ENCODE assay signal across 8 cellular contexts in genomic region chr20:36932067-36932466, GRCh38. TPM values are rescaled to one million over a fixed set of nuclear protein-coding genes. Genes with fewer than 3 reads are reported as not detected.
DNase-seq lines count a peak whose midpoint lies in the region; ATAC-seq and TF ChIP-seq lines count a peak whose summit lies in the region.
"Not testable (repeated sequence)": the region's sequence is repeated elsewhere in the genome, so short reads cannot be mapped to it uniquely, and the experiment has no call there.

No MANE protein-coding gene starts in this region.

- TF ChIP-seq EP300 in esophagus muscularis mucosa (IDR thresholded peaks at IDR 0.05): not testable (repeated sequence)

- H3K4me1 Mint-ChIP-seq in CD4-positive, alpha-beta memory T cell: peaks cover 24 to 73% (median 51%) of the 10 kb centered on the region in 4 donors
- H3K4me1 Mint-ChIP-seq in activated CD4-positive, alpha-beta T cell treated with anti-CD3 and anti-CD28 coated beads for 36 hours: peaks cover 51% of the 10 kb centered on the region
- peaks cover 52% of the 10 kb centered on the region for H3K4me1 Mint-ChIP-seq in activated T-cell treated with anti-CD3 and anti-CD28 coated beads, Interleukin-2, amount 50 U/mL, for 24 hours (ENCODE audit: low read depth)

- H3K9me3 ChIP-seq in CD4-positive, alpha-beta memory T cell (ENCODE audit: control insufficient read depth in 1 of 2, low read length in 2 of 2); esophagus muscularis mucosa; spleen; upper lobe of right lung: not testable (repeated sequence)

- not testable (repeated sequence) for H3K27ac ChIP-seq in CD4-positive, alpha-beta memory T cell (ENCODE audit: low read depth, low read length)
- H3K27ac ChIP-seq in esophagus muscularis mucosa (replicated peaks in 1 of 4) (peak overlapping the region; percentile 26 to 56 (median 34)), spleen (peak overlapping the region in 7 of 8 donors; percentile 29 to 88 (median 77)), upper lobe of right lung (peak overlapping the region; percentile 47)

- peak overlapping the region; percentile 67 to 93 (median 89) for H3K27ac Mint-ChIP-seq in CD4-positive, alpha-beta memory T cell
- H3K27ac Mint-ChIP-seq in activated CD4-positive, alpha-beta T cell treated with anti-CD3 and anti-CD28 coated beads for 36 hours: peak overlapping the region; percentile 55
- H3K27ac Mint-ChIP-seq in activated T-cell treated with anti-CD3 and anti-CD28 coated beads, Interleukin-2, amount 50 U/mL, for 24 hours: peak overlapping the region; percentile 78
- peak overlapping the region; percentile 44 to 78 for H3K27ac Mint-ChIP-seq in activated naive CD4-positive, alpha-beta T cell treated with anti-CD3 and anti-CD28 coated beads, Interleukin-2, amount 50 U/mL, for 72 hours

- peaks cover 55% of the 10 kb centered on the region for H3K36me3 ChIP-seq in CD4-positive, alpha-beta memory T cell (ENCODE audit: insufficient read depth, low read length)
- H3K36me3 ChIP-seq in esophagus muscularis mucosa: peaks cover 72 to 97% (median 93%) of the 10 kb centered on the region in 4 donors
- H3K36me3 ChIP-seq in spleen: peaks cover 0 to 100% (median 77%) of the 10 kb centered on the region in 6 donors
- peaks cover 90% of the 10 kb centered on the region for H3K36me3 ChIP-seq in upper lobe of right lung

- peaks cover 82% of the 10 kb centered on the region for H3K4me1 ChIP-seq in CD4-positive, alpha-beta memory T cell (ENCODE audit: insufficient read depth, low read length)
- H3K4me1 ChIP-seq in esophagus muscularis mucosa (peaks cover 16 to 86% (median 62%) of the 10 kb centered on the region in 4 donors), spleen (peaks cover under 1 to 91% (median 30%) of the 10 kb centered on the region in 6 donors), upper lobe of right lung (peaks cover 43% of the 10 kb centered on the region)

- ATAC-seq in activated CD4-positive, alpha-beta T cell treated with anti-CD3 and anti-CD28 coated beads for 36 hours; activated naive CD4-positive, alpha-beta T cell treated with anti-CD3 and anti-CD28 coated beads, Interleukin-2, amount 50 U/mL, for 72 hours: not testable (repeated sequence)
- peak; percentile 35 for ATAC-seq in upper lobe of right lung

- not testable (repeated sequence) for TF ChIP-seq POLR2A in esophagus muscularis mucosa (IDR thresholded peaks at IDR 0.05; ENCODE audit: low read depth); spleen (IDR thresholded peaks at IDR 0.05)

- H3K9me3 Mint-ChIP-seq in CD4-positive, alpha-beta memory T cell; activated CD4-positive, alpha-beta T cell treated with anti-CD3 and anti-CD28 coated beads for 36 hours (ENCODE audit: low read depth); activated T-cell treated with anti-CD3 and anti-CD28 coated beads, Interleukin-2, amount 50 U/mL, for 24 hours; activated naive CD4-positive, alpha-beta T cell treated with anti-CD3 and anti-CD28 coated beads, Interleukin-2, amount 50 U/mL, for 72 hours: not testable (repeated sequence)

- POLR2A ChIA-PET in CD4-positive, alpha-beta memory T cell (lab: Charles Lee; ENCODE audit: partially characterized antibody): interaction anchor here (0.7 to 5.7 kb wide), 5 partner anchors 8 to 38 kb away, joined by 4 to 51 read pairs (median 11); no protein-coding TSS in a partner anchor
- POLR2A ChIA-PET in activated CD4-positive, alpha-beta T cell treated with anti-CD3 and anti-CD28 coated beads for 36 hours (lab: Charles Lee): not testable (repeated sequence)

- not testable (repeated sequence) for TF ChIP-seq CTCF in esophagus muscularis mucosa (IDR thresholded peaks at IDR 0.05); spleen (IDR thresholded peaks at IDR 0.05 in 8 of 11, conservative IDR thresholded peaks at IDR 0.05 in 3 of 11); upper lobe of right lung (IDR thresholded peaks at IDR 0.05)

- H3K27me3 ChIP-seq in CD4-positive, alpha-beta memory T cell (ENCODE audit: insufficient read depth, low read length); esophagus muscularis mucosa; spleen (replicated peaks in 1 of 7); upper lobe of right lung: not testable (repeated sequence)

- H3K4me3 Mint-ChIP-seq in CD4-positive, alpha-beta memory T cell: peak overlapping the region in 7 of 8 donors; percentile 13 to 64 (median 35)
- H3K4me3 Mint-ChIP-seq in activated CD4-positive, alpha-beta T cell treated with anti-CD3 and anti-CD28 coated beads for 36 hours; activated T-cell treated with anti-CD3 and anti-CD28 coated beads, Interleukin-2, amount 50 U/mL, for 24 hours: not testable (repeated sequence)

- not testable (repeated sequence) for DNase-seq in CD4-positive, alpha-beta memory T cell; activated CD4-positive, alpha-beta T cell treated with anti-CD3 and anti-CD28 coated beads for 36 hours; activated naive CD4-positive, alpha-beta T cell treated with anti-CD3 and anti-CD28 coated beads, Interleukin-2, amount 50 U/mL, for 72 hours (ENCODE audit: low spot score in 2 of 2); esophagus muscularis mucosa (ENCODE audit: extremely low spot score); spleen
- DNase-seq in activated T-cell treated with anti-CD3 and anti-CD28 coated beads, Interleukin-2, amount 50 U/mL, for 24 hours: peak; percentile 27
- DNase-seq in mesenteric fat pad (ENCODE audit: low spot score) (peak; percentile 18), upper lobe of right lung (peak; percentile 68)

- not testable (repeated sequence) for H3K27me3 Mint-ChIP-seq in CD4-positive, alpha-beta memory T cell; activated CD4-positive, alpha-beta T cell treated with anti-CD3 and anti-CD28 coated beads for 36 hours; activated T-cell treated with anti-CD3 and anti-CD28 coated beads, Interleukin-2, amount 50 U/mL, for 24 hours

- peaks cover 66 to 75% of the 10 kb centered on the region in 2 donors for H3K36me3 Mint-ChIP-seq in CD4-positive, alpha-beta memory T cell
- H3K36me3 Mint-ChIP-seq in activated CD4-positive, alpha-beta T cell treated with anti-CD3 and anti-CD28 coated beads for 36 hours (ENCODE audit: low read depth): peaks cover 50% of the 10 kb centered on the region
- peaks cover 82% of the 10 kb centered on the region for H3K36me3 Mint-ChIP-seq in activated T-cell treated with anti-CD3 and anti-CD28 coated beads, Interleukin-2, amount 50 U/mL, for 24 hours (ENCODE audit: low read depth)
- H3K36me3 Mint-ChIP-seq in activated naive CD4-positive, alpha-beta T cell treated with anti-CD3 and anti-CD28 coated beads, Interleukin-2, amount 50 U/mL, for 72 hours: peaks cover 6 to 32% of the 10 kb centered on the region in 2 donors

- WGBS in esophagus muscularis mucosa: 80% methylated on average over 12 of the region's 12 CpGs
- WGBS in spleen, 5 donors: 75 to 93% (median 83%) methylated on average over 12 of the region's 12 CpGs

- H3K4me3 ChIP-seq in CD4-positive, alpha-beta memory T cell (ENCODE audit: low read length in 2 of 2); esophagus muscularis mucosa; spleen; upper lobe of right lung: not testable (repeated sequence)

- CTCF ChIA-PET in CD4-positive, alpha-beta memory T cell (lab: Charles Lee; ENCODE audit: partially characterized antibody): interaction anchor here (0.6 to 1.6 kb wide), 3 partner anchors 11 to 380 kb away, joined by 3 to 4 read pairs (median 3); no protein-coding TSS in a partner anchor
- CTCF ChIA-PET in activated CD4-positive, alpha-beta T cell treated with anti-CD3 and anti-CD28 coated beads for 36 hours (lab: Charles Lee): not testable (repeated sequence)

- intact Hi-C loops in CD4-positive, alpha-beta memory T cell (cut with micrococcal nuclease); activated CD4-positive, alpha-beta T cell treated with anti-CD3 and anti-CD28 coated beads for 36 hours (cut with DNase I, micrococcal nuclease); esophagus muscularis mucosa (cut with DNase I); spleen (cut with DNase I; ENCODE audit: low total_unique reads); upper lobe of right lung (cut with DNase I): not testable (repeated sequence)

RNA-seq across cellular contexts. Expression of gene SAMHD1, which starts 19.4 kb away (rescaled TPM):
- 100 to 1,000 TPM; 216 to 223 TPM for total RNA-seq in CD4-positive, alpha-beta memory T cell
- 100 to 1,000 TPM; 291 to 332 TPM for polyA plus RNA-seq in CD4-positive, alpha-beta memory T cell
- total RNA-seq in activated CD4-positive, alpha-beta T cell treated with anti-CD3 and anti-CD28 coated beads for 36 hours: 10 to 100 TPM; 35.6 to 36.9 TPM
- total RNA-seq in activated naive CD4-positive, alpha-beta T cell treated with anti-CD3 and anti-CD28 coated beads, Interleukin-2, amount 50 U/mL, for 72 hours: 10 to 100 TPM; 50.2 to 56.3 TPM
- 100 to 1,000 TPM; 373 to 639 (median 471) TPM for total RNA-seq in esophagus muscularis mucosa
- total RNA-seq in mesenteric fat pad: 280 TPM
- 100 to 1,000 TPM; 173 to 238 (median 219) TPM for total RNA-seq in spleen
- polyA plus RNA-seq in spleen: 10 to 100 TPM; 52.3 to 88.7 (median 57.2) TPM
- 177 TPM for total RNA-seq in upper lobe of right lung

RNA-seq across cellular contexts. Expression of gene TLDC2, which starts 56.1 kb away (rescaled TPM):
- total RNA-seq in CD4-positive, alpha-beta memory T cell: not detected
- under 1 TPM in 1 of 2 donors, not detected in 1; 0.52 TPM for polyA plus RNA-seq in CD4-positive, alpha-beta memory T cell
- total RNA-seq in activated CD4-positive, alpha-beta T cell treated with anti-CD3 and anti-CD28 coated beads for 36 hours: not detected
- not detected for total RNA-seq in activated naive CD4-positive, alpha-beta T cell treated with anti-CD3 and anti-CD28 coated beads, Interleukin-2, amount 50 U/mL, for 72 hours
- under 1 TPM in 3 of 4 donors, not detected in 1; 0.34 to 0.66 (median 0.42) TPM for total RNA-seq in esophagus muscularis mucosa
- not detected for total RNA-seq in mesenteric fat pad
- not detected for total RNA-seq in spleen
- under 1 TPM; 0.05 to 0.16 (median 0.11) TPM for polyA plus RNA-seq in spleen
- 1.6 TPM for total RNA-seq in upper lobe of right lung
